27 cellular contexts compared by ENCODE assay signal in genomic region chr1:22154063-22154462, GRCh38. TPM values are rescaled to one million over a fixed set of nuclear protein-coding genes. Genes with fewer than 3 reads are reported as not detected.
DNase-seq lines count a peak whose midpoint lies in the region; ATAC-seq and TF ChIP-seq lines count a peak whose summit lies in the region.
"Had no signal": no experiment of that assay in that cellular context is flagged by ENCODE, and none has a peak within 500 bp of the region (broad histone marks: within the 10 kb centered on the region; RNA-seq: fewer than 3 reads in every experiment).

No MANE protein-coding gene starts in this region.

- DNase-seq in NCI-H1417 (lab: John Stamatoyannopoulos, UW) (peak in 2 of 3 experiments; percentile 70 to 82), NCI-H1417 treated with DMSO at 0.1 percent for 48 hours (lab: John Stamatoyannopoulos, UW) (no peak), Calu3 (no peak), left colon (peak in 1 of 2 donors; percentile 17), osteoblast (ENCODE audit: insufficient read length, low spot score, missing footprints) (peak; percentile 58), amniotic stem cell (lab: John Stamatoyannopoulos, UW) (no peak), mesenchymal stem cell (no peak), glutamatergic neuron (no peak)
- DNase-seq: 8988T; ACHN; BE2C; CD4-positive, CD25-positive, alpha-beta regulatory T cell; DMS79 treated with DMSO at 0.1 percent for 48 hours; GF-D8; Kasumi-1; NCI-H1105 treated with DMSO at 0.1 percent for 48 hours; NCI-H187; NCI-H2081 treated with DMSO at 0.1 percent for 48 hours; NCI-H2171; NCI-H526; NK-92 treated with Interleukin-12 subunit alpha and Interleukin-12 subunit beta, amount 100 ng/mL, for 24 hours; PC-3 had no signal

- no peak overlapping the region for H4K8ac ChIP-seq in mesenchymal stem cell (ENCODE audit: low read length)

- no peak overlapping the region for H3K4ac ChIP-seq in mesenchymal stem cell (ENCODE audit: low read depth in 1 of 2, low read length in 2 of 2)

- H3K27me3 ChIP-seq in osteoblast (ENCODE audit: insufficient read depth, low read length) (peaks cover 12% of the 10 kb centered on the region), mesenchymal stem cell (ENCODE audit: control insufficient read depth in 1 of 2, insufficient read depth in 1 of 2, low read length in 2 of 2) (peaks cover 54 to 62% of the 10 kb centered on the region in 2 experiments)
- H3K27me3 ChIP-seq: BE2C, SJCRH30 had no signal

- peaks cover 13% of the 10 kb centered on the region for H3K4me1 Mint-ChIP-seq in Calu3 (ENCODE audit: low read depth, unreplicated experiment)
- peaks cover 7% of the 10 kb centered on the region for H3K4me1 Mint-ChIP-seq in glutamatergic neuron (ENCODE audit: low read depth, unreplicated experiment)
- H3K4me1 Mint-ChIP-seq: CD4-positive, CD25-positive, alpha-beta regulatory T cell; GM23338 had no signal

- H2BK15ac ChIP-seq in mesenchymal stem cell (ENCODE audit: low read depth, poor library complexity, severe bottlenecking) = no peak overlapping the region

- ATAC-seq in left colon = peak; percentile 79
- ATAC-seq: K562, PC-3, SK-N-SH treated with all-trans-retinoic acid at 6 μM for 48 hours had no signal

- H3K27me3 Mint-ChIP-seq in Calu3 (ENCODE audit: unreplicated experiment) (peaks cover 16% of the 10 kb centered on the region), glutamatergic neuron (ENCODE audit: unreplicated experiment) (peaks cover 5% of the 10 kb centered on the region)

- H3K36me3 ChIP-seq in osteoblast (ENCODE audit: insufficient read depth, low read length) (no peaks in the 10 kb centered on the region), mesenchymal stem cell (ENCODE audit: control insufficient read depth in 1 of 2, insufficient read depth in 2 of 2, low read depth in 1 of 2, low read length in 2 of 2) (no peaks in the 10 kb centered on the region)
- H3K36me3 ChIP-seq: BE2C, HAP-1, SJCRH30 had no signal

- H3K9me3 ChIP-seq in osteoblast (ENCODE audit: low read depth, low read length) (no peaks in the 10 kb centered on the region), mesenchymal stem cell (ENCODE audit: control insufficient read depth, low read length) (no peaks in the 10 kb centered on the region)
- H3K9me3 ChIP-seq: BE2C, HAP-1, SJCRH30 had no signal

- BruUV-seq in Calu3 (replicated peaks; lab: Mats Ljungman, UMichigan) = no TSS peak

- H3K27ac Mint-ChIP-seq in Calu3 (ENCODE audit: unreplicated experiment) = peak overlapping the region; percentile 16
- H3K27ac Mint-ChIP-seq in glutamatergic neuron (ENCODE audit: unreplicated experiment) = no peak overlapping the region
- H3K27ac Mint-ChIP-seq: CD4-positive, CD25-positive, alpha-beta regulatory T cell; GM23338 had no signal

- H3K4me3 Mint-ChIP-seq in Calu3 (ENCODE audit: low read depth, unreplicated experiment) (no peak overlapping the region), glutamatergic neuron (ENCODE audit: unreplicated experiment) (no peak overlapping the region)
- H3K4me3 Mint-ChIP-seq: CD4-positive, CD25-positive, alpha-beta regulatory T cell; GM23338 had no signal

- no peak overlapping the region for H3K4me3 ChIP-seq in osteoblast (ENCODE audit: insufficient read depth, low read length)
- H3K4me3 ChIP-seq in mesenchymal stem cell (ENCODE audit: insufficient read depth in 1 of 2, low read depth in 1 of 2, low read length in 2 of 2) = no peak overlapping the region
- H3K4me3 ChIP-seq: GM23338, HAP-1, K562, SJCRH30 had no signal

- no peak overlapping the region for H3K9ac ChIP-seq in mesenchymal stem cell (ENCODE audit: low read length)

- CTCF ChIA-PET in Calu3 (lab: Charles Lee) = no interaction called here

- H3K79me2 ChIP-seq in osteoblast (ENCODE audit: insufficient read depth, low read length) = no peaks in the 10 kb centered on the region

- no peaks in the 10 kb centered on the region for H3K79me1 ChIP-seq in mesenchymal stem cell (replicated peaks; ENCODE audit: low read length, poor library complexity, severe bottlenecking)

- no peak overlapping the region for H3K18ac ChIP-seq in mesenchymal stem cell (ENCODE audit: low read depth in 1 of 2, low read length in 2 of 2)

- H3K9me3 Mint-ChIP-seq in Calu3 (ENCODE audit: low read depth, unreplicated experiment) = no peaks in the 10 kb centered on the region
- no peaks in the 10 kb centered on the region for H3K9me3 Mint-ChIP-seq in glutamatergic neuron (ENCODE audit: unreplicated experiment)
- H3K9me3 Mint-ChIP-seq: CD4-positive, CD25-positive, alpha-beta regulatory T cell; GM23338 had no signal

- H2BK5ac ChIP-seq in mesenchymal stem cell (ENCODE audit: low read depth, low read length, poor library complexity, severe bottlenecking) = no peak overlapping the region

- H3K4me2 ChIP-seq in osteoblast (ENCODE audit: insufficient read depth, low read length) (no peak overlapping the region), mesenchymal stem cell (ENCODE audit: low read length, poor library complexity, severe bottlenecking) (no peak overlapping the region)
- H3K4me2 ChIP-seq: GM23338 had no signal

- no peak overlapping the region for H3K23ac ChIP-seq in mesenchymal stem cell (ENCODE audit: low read length in 2 of 2)

- H3K27ac ChIP-seq in osteoblast (ENCODE audit: low read depth, low read length) = no peak overlapping the region
- no peak overlapping the region for H3K27ac ChIP-seq in mesenchymal stem cell (ENCODE audit: low read length, poor library complexity, severe bottlenecking)
- H3K27ac ChIP-seq: SJCRH30 had no signal

- no peak overlapping the region for H2BK120ac ChIP-seq in mesenchymal stem cell (ENCODE audit: low read depth, low read length)

- H3K4me1 ChIP-seq in osteoblast (ENCODE audit: insufficient read depth, low read length) (no peaks in the 10 kb centered on the region), mesenchymal stem cell (ENCODE audit: control insufficient read depth, insufficient read depth, low read depth, low read length) (no peaks in the 10 kb centered on the region)
- H3K4me1 ChIP-seq: BE2C, HAP-1 had no signal

- WGBS in mesenchymal stem cell = 77% methylated on average over 15 of the region's 15 CpGs

- intact Hi-C loops in Calu3 (cut with micrococcal nuclease; ENCODE audit: unreplicated experiment) (no loop called here), left colon (cut with DNase I, micrococcal nuclease) (no loop called here)

- H2BK12ac ChIP-seq in mesenchymal stem cell (ENCODE audit: low read length in 2 of 2) = no peak overlapping the region

- H2AFZ ChIP-seq in osteoblast (ENCODE audit: low read length) (no peak overlapping the region), mesenchymal stem cell (ENCODE audit: low read depth, low read length) (no peak overlapping the region)
- H2AFZ ChIP-seq: GM23338 had no signal

- no peak overlapping the region for H3K14ac ChIP-seq in mesenchymal stem cell (ENCODE audit: low read length in 2 of 2)

- no peak overlapping the region for H4K91ac ChIP-seq in mesenchymal stem cell (ENCODE audit: low read length)

- H3K36me3 Mint-ChIP-seq in Calu3 (ENCODE audit: insufficient read depth, unreplicated experiment) (no peaks in the 10 kb centered on the region), glutamatergic neuron (ENCODE audit: unreplicated experiment) (no peaks in the 10 kb centered on the region)
- H3K36me3 Mint-ChIP-seq: CD4-positive, CD25-positive, alpha-beta regulatory T cell had no signal

- H2AK5ac ChIP-seq in mesenchymal stem cell (ENCODE audit: low read length, severe bottlenecking) = no peak overlapping the region

- TF ChIP-seq CTCF in Calu3 (IDR thresholded peaks at IDR 0.05; ENCODE audit: unreplicated experiment) (no peak), osteoblast (IDR thresholded peaks at IDR 0.05; ENCODE audit: extremely low read depth, low read depth, low read length) (no peak), glutamatergic neuron (IDR thresholded peaks at IDR 0.05; ENCODE audit: partially characterized antibody, unreplicated experiment) (no peak)

- no peaks in the 10 kb centered on the region for H4K20me1 ChIP-seq in osteoblast (ENCODE audit: insufficient read depth, low read length)

RNA-seq across cellular contexts. Expression of gene WNT4, which starts 11.2 kb away (rescaled TPM):
- total RNA-seq in Calu3 (2022) (1.9 and 2.4 TPM in 2 replicates), left colon (1 to 10 TPM; 2.5 to 3.1 TPM), osteoblast (under 0.01 TPM in 1 of 2 replicates, not detected in the other), glutamatergic neuron (ENCODE audit: unreplicated experiment) (not detected)
- 2.9 TPM for polyA plus RNA-seq in mesenchymal stem cell (2013, experiment 1 of 2)
- 3.2 TPM for polyA plus RNA-seq in mesenchymal stem cell (2013, experiment 2 of 2)
- total RNA-seq: CD4-positive, CD25-positive, alpha-beta regulatory T cell; K562 had no signal

Comparison
In these comparisons a context has a peak if more than half of its experiments do, and no peak if none do; other contexts are left out.
1. DNase-seq: peak in NCI-H1417 (2 of 3) and osteoblast (single experiment); none in NCI-H1417 treated with DMSO at 0.1 percent for 48 hours (single experiment), Calu3 (single experiment), amniotic stem cell (single experiment), mesenchymal stem cell (single experiment) and glutamatergic neuron (single experiment).